2 cellular contexts compared by ENCODE assay signal in genomic region chr1:159705911-159706270, GRCh38.
TF ChIP-seq lines count a peak whose summit lies in the region.

No MANE protein-coding gene starts in this region.

TF ChIP-seq in liver, 16 proteins besides CTCF, POLR2A, EP300 and RAD21 (continued from another document):
- no peak for TF ChIP-seq FOXA1 (IDR thresholded peaks at IDR 0.05)
- peak; percentile 19 for TF ChIP-seq MAX (IDR thresholded peaks at IDR 0.05)
- no peak for TF ChIP-seq NR2F2 (IDR thresholded peaks at IDR 0.05)
- no peak for TF ChIP-seq REST (IDR thresholded peaks at IDR 0.05)
- TF ChIP-seq RXRA (IDR thresholded peaks at IDR 0.05), result peak in 1 of 2 donors; percentile 39
- no peak for TF ChIP-seq JUND (IDR thresholded peaks at IDR 0.05)
- peak in 1 of 2 donors; percentile 7 for TF ChIP-seq EGR1 (IDR thresholded peaks at IDR 0.05; ENCODE audit: low read depth in 2 of 2)
- TF ChIP-seq FOXA2 (IDR thresholded peaks at IDR 0.05), result no peak
- TF ChIP-seq ZBTB33 (IDR thresholded peaks at IDR 0.05), result no peak
- TF ChIP-seq YY1 (IDR thresholded peaks at IDR 0.05), result no peak
- peak; percentile 10 to 43 for TF ChIP-seq HNF4A (conservative IDR thresholded peaks at IDR 0.05)
- no peak for TF ChIP-seq TAF1 (conservative IDR thresholded peaks at IDR 0.05)
- no peak for TF ChIP-seq GABPA (IDR thresholded peaks at IDR 0.05 in 1 of 2, conservative IDR thresholded peaks at IDR 0.05 in 1 of 2)
- peak; percentile 60 for TF ChIP-seq SP1 (IDR thresholded peaks at IDR 0.05)
- TF ChIP-seq ATF3 (IDR thresholded peaks at IDR 0.05), result no peak

TF ChIP-seq in HepG2, 621 proteins besides CTCF, POLR2A, EP300 and RAD21:
- no peak for TF ChIP-seq ATF1 (CRISPR knock-in tag; IDR thresholded peaks at IDR 0.05)
- no peak for TF ChIP-seq RARA (CRISPR knock-in tag; IDR thresholded peaks at IDR 0.05)
- no peak for TF ChIP-seq ZNF280B (CRISPR knock-in tag; IDR thresholded peaks at IDR 0.05; ENCODE audit: borderline replicate concordance)
- no peak for TF ChIP-seq ZSCAN21 (CRISPR knock-in tag; IDR thresholded peaks at IDR 0.05; ENCODE audit: borderline replicate concordance)
- no peak for TF ChIP-seq ZNF432 (CRISPR knock-in tag; IDR thresholded peaks at IDR 0.05; ENCODE audit: borderline replicate concordance)
- TF ChIP-seq ZNF101 (CRISPR knock-in tag; IDR thresholded peaks at IDR 0.05; ENCODE audit: borderline replicate concordance, low read depth), result no peak
- no peak for TF ChIP-seq ZNF513 (CRISPR knock-in tag; conservative IDR thresholded peaks at IDR 0.05)
- no peak for TF ChIP-seq TGIF2 (CRISPR knock-in tag; IDR thresholded peaks at IDR 0.05)
- no peak for TF ChIP-seq IKZF5 (CRISPR knock-in tag; IDR thresholded peaks at IDR 0.05)
- no peak for TF ChIP-seq ZNF740 (CRISPR knock-in tag; IDR thresholded peaks at IDR 0.05)
- no peak for TF ChIP-seq ZNF232 (CRISPR knock-in tag; IDR thresholded peaks at IDR 0.05; ENCODE audit: borderline replicate concordance)
- no peak for TF ChIP-seq SPEN (CRISPR knock-in tag; IDR thresholded peaks at IDR 0.05; ENCODE audit: low read depth)
- TF ChIP-seq TBX3 (IDR thresholded peaks at IDR 0.05; ENCODE audit: borderline replicate concordance), result no peak
- no peak for TF ChIP-seq KLF12 (CRISPR knock-in tag; IDR thresholded peaks at IDR 0.05; ENCODE audit: borderline replicate concordance)
- no peak for TF ChIP-seq BCL6 (CRISPR knock-in tag; IDR thresholded peaks at IDR 0.05)
- no peak for TF ChIP-seq ZBTB49 (CRISPR knock-in tag; IDR thresholded peaks at IDR 0.05; ENCODE audit: borderline replicate concordance)
- no peak for TF ChIP-seq ZNF556 (CRISPR knock-in tag; IDR thresholded peaks at IDR 0.05; ENCODE audit: borderline replicate concordance)
